In genomic region chr10:46305430-46305808, GRCh38 we compare ENCODE assay signal across 31 cellular contexts. TPM values are rescaled to one million over a fixed set of nuclear protein-coding genes. Genes with fewer than 3 reads are reported as not detected.
"Had no signal": no experiment of that assay in that cellular context is flagged by ENCODE, and none has a peak within 500 bp of the region (broad histone marks: within the 10 kb centered on the region; RNA-seq: fewer than 3 reads in every experiment).

No MANE protein-coding gene starts in this region.

- ATAC-seq: activated CD8-positive, alpha-beta T cell treated with anti-CD3 and anti-CD28 coated beads for 36 hours; activated T-cell treated with anti-CD3 and anti-CD28 coated beads, Interleukin-2, amount 50 U/mL, for 72 hours; activated T-helper 17 cell treated with anti-CD3 and anti-CD28 coated beads, Interleukin-2, amount 50 U/mL, for 72 hours; PC-3; Right ventricle myocardium inferior; SK-N-SH treated with all-trans-retinoic acid at 6 μM for 48 hours; T-cell; T-helper 17 cell had no signal

- H3K4me3 ChIP-seq: ascending aorta had no signal

- H3K27ac ChIP-seq: ascending aorta, RWPE1, WERI-Rb-1 had no signal

- H3K27me3 ChIP-seq: ascending aorta had no signal

- H3K36me3 ChIP-seq: ascending aorta, WERI-Rb-1 had no signal

- DNase-seq: activated CD4-positive, alpha-beta T cell treated with anti-CD3 and anti-CD28 coated beads for 48 hours; activated CD4-positive, alpha-beta T cell treated with anti-CD3 and anti-CD28 coated beads, Interleukin-2, amount 50 U/mL, for 4 hours; activated CD4-positive, CD25-positive, alpha-beta regulatory T cell; activated CD8-positive, alpha-beta T cell treated with anti-CD3 and anti-CD28 coated beads for 36 hours; activated effector memory CD4-positive, alpha-beta T cell treated with anti-CD3 and anti-CD28 coated beads, Interleukin-2, amount 50 U/mL, for 16 hours; activated naive CD4-positive, alpha-beta T cell treated with Interleukin-2 at 50 U/mL for 16 hours; activated naive CD8-positive, alpha-beta T cell treated with anti-CD3 and anti-CD28 coated beads, Interleukin-2, amount 10 ng/mL, durations not matched to agents 7 days and 5 days; activated T-cell treated with anti-CD3 and anti-CD28 coated beads, Interleukin-2, amount 50 U/mL, for 72 hours; NCI-H1105; NCI-H1436; NCI-H1694; NCI-H1930; NCI-H2081 treated with DMSO at 0.1 percent for 48 hours; NCI-H226; NCI-H446 treated with DMSO at 0.1 percent for 48 hours; NCI-H524; PC-3; SIG-M5; T-cell; T-helper 17 cell; WERI-Rb-1 had no signal

- H3K27ac Mint-ChIP-seq: activated CD8-positive, alpha-beta T cell treated with anti-CD3 and anti-CD28 coated beads for 36 hours; activated naive CD4-positive, alpha-beta T cell treated with anti-CD3 and anti-CD28 coated beads, Interleukin-2, amount 50 U/mL, for 24 hours; activated naive CD8-positive, alpha-beta T cell treated with anti-CD3 and anti-CD28 coated beads, Interleukin-2, amount 10 ng/mL, durations not matched to agents 7 days and 5 days; activated T-cell treated with anti-CD3 and anti-CD28 coated beads, Interleukin-2, amount 50 U/mL, for 72 hours; activated T-helper 17 cell treated with anti-CD3 and anti-CD28 coated beads, Interleukin-2, amount 50 U/mL, for 72 hours; T-cell; T-helper 17 cell had no signal

- H3K9me3 Mint-ChIP-seq: activated CD8-positive, alpha-beta T cell treated with anti-CD3 and anti-CD28 coated beads for 36 hours; activated naive CD4-positive, alpha-beta T cell treated with anti-CD3 and anti-CD28 coated beads, Interleukin-2, amount 50 U/mL, for 24 hours; activated naive CD8-positive, alpha-beta T cell treated with anti-CD3 and anti-CD28 coated beads, Interleukin-2, amount 10 ng/mL, durations not matched to agents 7 days and 5 days; activated T-cell treated with anti-CD3 and anti-CD28 coated beads, Interleukin-2, amount 50 U/mL, for 72 hours; activated T-helper 17 cell treated with anti-CD3 and anti-CD28 coated beads, Interleukin-2, amount 50 U/mL, for 72 hours; T-cell had no signal

- H3K36me3 Mint-ChIP-seq: activated naive CD4-positive, alpha-beta T cell treated with anti-CD3 and anti-CD28 coated beads, Interleukin-2, amount 50 U/mL, for 24 hours; activated naive CD8-positive, alpha-beta T cell treated with anti-CD3 and anti-CD28 coated beads, Interleukin-2, amount 10 ng/mL, durations not matched to agents 7 days and 5 days; T-cell had no signal

- H3K9me3 ChIP-seq: ascending aorta had no signal

- H3K27me3 Mint-ChIP-seq: activated CD8-positive, alpha-beta T cell treated with anti-CD3 and anti-CD28 coated beads for 36 hours; activated naive CD4-positive, alpha-beta T cell treated with anti-CD3 and anti-CD28 coated beads, Interleukin-2, amount 50 U/mL, for 24 hours; activated T-helper 17 cell treated with anti-CD3 and anti-CD28 coated beads, Interleukin-2, amount 50 U/mL, for 72 hours; T-cell had no signal

- H3K4me3 Mint-ChIP-seq: activated CD8-positive, alpha-beta T cell treated with anti-CD3 and anti-CD28 coated beads for 36 hours; activated naive CD4-positive, alpha-beta T cell treated with anti-CD3 and anti-CD28 coated beads, Interleukin-2, amount 50 U/mL, for 24 hours; activated naive CD8-positive, alpha-beta T cell treated with anti-CD3 and anti-CD28 coated beads, Interleukin-2, amount 10 ng/mL, durations not matched to agents 7 days and 5 days; activated T-cell treated with anti-CD3 and anti-CD28 coated beads, Interleukin-2, amount 50 U/mL, for 72 hours; activated T-helper 17 cell treated with anti-CD3 and anti-CD28 coated beads, Interleukin-2, amount 50 U/mL, for 72 hours; T-cell; T-helper 17 cell had no signal

- H3K4me1 Mint-ChIP-seq: activated T-helper 17 cell treated with anti-CD3 and anti-CD28 coated beads, Interleukin-2, amount 50 U/mL, for 72 hours had no signal

RNA-seq across cellular contexts. Expression of gene ANTXRL, which starts 18.6 kb away (rescaled TPM):
- total RNA-seq: activated CD8-positive, alpha-beta memory T cell treated with anti-CD3 and anti-CD28 coated beads for 36 hours; activated CD8-positive, alpha-beta T cell treated with anti-CD3 and anti-CD28 coated beads for 36 hours; activated naive CD8-positive, alpha-beta T cell treated with anti-CD3 and anti-CD28 coated beads, Interleukin-2, amount 10 ng/mL, durations not matched to agents 7 days and 5 days; activated T-cell treated with anti-CD3 and anti-CD28 coated beads, Interleukin-2, amount 50 U/mL, for 72 hours; activated T-helper 17 cell treated with anti-CD3 and anti-CD28 coated beads, Interleukin-2, amount 50 U/mL, for 72 hours; ascending aorta; cardiac septum; M059J; PC-3; Right ventricle myocardium inferior; SK-MEL-5; T-helper 17 cell had no signal
